1 cellular context compared by ENCODE assay signal in the genomic region with DNA sequence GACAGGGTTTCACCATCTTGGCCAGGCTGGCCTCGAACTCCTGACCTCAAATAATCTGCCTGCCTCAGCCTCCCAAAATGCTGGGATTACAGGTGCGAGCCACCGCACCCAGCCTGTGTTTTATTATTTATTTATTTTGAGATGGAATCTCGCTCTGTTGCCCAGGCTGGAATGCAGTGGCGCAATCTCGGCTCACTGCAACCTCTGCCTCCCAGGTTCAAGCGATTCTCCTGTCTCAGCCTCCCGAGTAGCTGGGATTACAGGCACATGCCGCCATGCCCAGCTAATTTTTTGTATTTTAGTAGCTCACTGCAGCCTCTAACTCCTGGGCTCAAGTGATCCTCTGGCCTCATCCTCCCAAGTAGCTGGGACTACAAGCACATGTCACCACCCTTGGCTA.
TF ChIP-seq lines count a peak whose summit lies in the region.

No MANE protein-coding gene starts in this region.

TF ChIP-seq in GM12878, 131 proteins besides CTCF, POLR2A, EP300 and RAD21:
- TF ChIP-seq SMARCA5 (IDR thresholded peaks at IDR 0.05): 0 out of 2 replicates have a peak, but pooled peaks have one; percentile 8
TF ChIP-seq in GM12878: peak in this region for 1; not testable (repeated sequence) for 130.
